ENCODE assay signal across 25 cellular contexts in the genomic region with DNA sequence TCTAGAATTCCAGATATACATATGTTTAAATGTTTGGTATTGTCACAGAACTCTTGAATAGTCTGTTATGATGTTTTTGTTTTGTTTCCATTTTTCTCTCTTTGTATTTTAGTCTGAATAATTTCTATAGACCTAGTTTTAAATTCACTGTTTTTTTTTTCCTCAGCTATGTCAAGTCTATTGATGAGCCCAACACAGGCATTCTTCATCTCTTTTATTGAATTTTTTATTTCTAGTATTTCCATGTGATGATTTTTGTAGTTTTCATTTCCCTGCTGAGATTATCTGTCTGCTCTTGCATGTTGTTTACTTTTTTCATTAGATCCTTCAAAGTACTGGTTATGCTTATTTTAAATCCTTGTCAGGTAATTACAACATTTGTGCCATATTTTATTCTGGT.
"Had no signal": no experiment of that assay in that cellular context is flagged by ENCODE, and none has a peak within 500 bp of the region (broad histone marks: within the 10 kb centered on the region; RNA-seq: fewer than 3 reads in every experiment).

No MANE protein-coding gene starts in this region.

- H3K27ac ChIP-seq: colonic mucosa, coronary artery, dorsolateral prefrontal cortex, epithelial cell of prostate, esophagus muscularis mucosa, esophagus squamous epithelium, foreskin keratinocyte, gastrocnemius medialis, gastroesophageal sphincter, heart left ventricle, heart right ventricle, hepatocyte had no signal

- H3K4me1 ChIP-seq: colonic mucosa, esophagus muscularis mucosa, esophagus squamous epithelium, foreskin keratinocyte, gastrocnemius medialis, gastroesophageal sphincter, heart left ventricle, heart right ventricle had no signal

- DNase-seq: colonic mucosa; cortex of kidney; dermis blood vessel endothelial cell; dorsolateral prefrontal cortex; effector CD4-positive, alpha-beta T cell; effector CD8-positive, alpha-beta T cell; effector memory CD4-positive, alpha-beta T cell; effector memory CD8-positive, alpha-beta T cell; endodermal cell; erythroblast; esophagus squamous epithelium; foreskin fibroblast; foreskin keratinocyte; foreskin melanocyte; gastrocnemius medialis; glutamatergic neuron; head of caudate nucleus; heart left ventricle; heart right ventricle had no signal

- H3K36me3 ChIP-seq: colonic mucosa, esophagus muscularis mucosa, esophagus squamous epithelium, gastrocnemius medialis, gastroesophageal sphincter, heart left ventricle, heart right ventricle had no signal

- H3K4me3 ChIP-seq: colonic mucosa, coronary artery, dorsolateral prefrontal cortex, esophagus muscularis mucosa, esophagus squamous epithelium, gastrocnemius medialis, gastroesophageal sphincter, heart left ventricle, heart right ventricle, hepatocyte had no signal

- ATAC-seq: effector memory CD8-positive, alpha-beta T cell; esophagus mucosa; foreskin keratinocyte; gastrocnemius medialis; gastroesophageal sphincter; heart left ventricle; heart right ventricle had no signal

- H3K79me2 ChIP-seq: hepatocyte had no signal

- H3K4me2 ChIP-seq: hepatocyte had no signal

- H3K27me3 ChIP-seq: colonic mucosa, esophagus muscularis mucosa, esophagus squamous epithelium, gastrocnemius medialis, gastroesophageal sphincter, heart left ventricle, heart right ventricle, hepatocyte had no signal

- H3K9me3 ChIP-seq: colonic mucosa, gastrocnemius medialis had no signal

- H2AFZ ChIP-seq: hepatocyte had no signal
